Comparison of ENCODE assay signal across 9 cellular contexts in the genomic region with DNA sequence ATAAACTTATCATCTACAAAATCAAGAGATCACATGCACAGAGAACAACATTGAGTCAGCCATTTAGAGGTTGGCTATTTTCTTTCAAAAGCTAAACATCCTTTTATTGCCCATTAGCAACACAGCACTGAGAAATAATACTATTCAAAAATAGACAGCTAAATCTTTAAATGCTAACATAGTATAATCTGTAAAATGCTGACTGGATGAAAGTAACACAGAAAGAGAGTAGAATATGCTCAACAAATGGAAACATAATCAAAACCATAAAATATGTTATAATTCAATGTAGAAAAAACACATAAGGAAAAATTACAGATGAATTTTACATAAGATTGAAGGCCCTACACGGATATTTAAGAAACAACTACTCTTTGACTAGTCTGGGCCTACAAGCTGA. TPM values are rescaled to one million over a fixed set of nuclear protein-coding genes. Genes with fewer than 3 reads are reported as not detected.
"Had no signal": no experiment of that assay in that cellular context is flagged by ENCODE, and none has a peak within 500 bp of the region (broad histone marks: within the 10 kb centered on the region; RNA-seq: fewer than 3 reads in every experiment).

No MANE protein-coding gene starts in this region.

- FAIRE-seq: H1, H54, HTR-8/SVneo, K562 had no signal

- H3K4me2 ChIP-seq: GM23338 had no signal

- DNase-seq: H9, HCEC 1CT, KG1 had no signal

- ATAC-seq: GM23338, K562 had no signal

- H3K4me3 ChIP-seq: GM23338, K562 had no signal

RNA-seq across cellular contexts. Expression of a gene that starts 56.5 kb away (rescaled TPM):
- total RNA-seq: H9, HT-29 had no signal
